20 cellular contexts compared by ENCODE assay signal in the genomic region with DNA sequence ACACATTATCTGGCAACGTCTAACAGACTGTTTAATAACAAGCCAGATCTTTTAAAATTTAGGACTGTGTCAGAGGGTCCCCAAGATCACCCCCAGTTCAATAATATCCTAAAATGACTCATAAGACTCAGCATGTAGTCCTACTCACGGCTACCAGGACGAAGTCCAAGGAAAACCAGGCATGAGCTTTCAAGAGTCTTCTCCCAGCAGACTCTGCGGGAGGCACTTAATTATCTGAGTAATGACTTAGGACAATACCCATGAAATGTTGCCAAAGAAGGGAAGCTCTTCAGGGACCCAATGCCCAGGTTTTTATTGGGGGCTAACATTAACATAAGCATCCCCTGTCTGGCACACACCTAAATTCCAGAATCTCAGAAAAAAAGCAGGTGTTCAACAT. TPM values are rescaled to one million over a fixed set of nuclear protein-coding genes. Genes with fewer than 3 reads are reported as not detected.
"Had no signal": no experiment of that assay in that cellular context is flagged by ENCODE, and none has a peak within 500 bp of the region (broad histone marks: within the 10 kb centered on the region; RNA-seq: fewer than 3 reads in every experiment).

No MANE protein-coding gene starts in this region.

- H3K36me3 ChIP-seq: adrenal gland, left lung, transverse colon, vagina had no signal

- H3K4me1 Mint-ChIP-seq: activated naive CD4-positive, alpha-beta T cell treated with anti-CD3 and anti-CD28 coated beads, Interleukin-2, amount 50 U/mL, for 24 hours; memory B cell; natural killer cell had no signal

- DNase-seq: activated CD4-positive, alpha-beta T cell treated with anti-CD3 and anti-CD28 coated beads for 48 hours; activated CD8-positive, alpha-beta T cell treated with anti-CD3 and anti-CD28 coated beads for 36 hours; activated effector memory CD4-positive, alpha-beta T cell treated with anti-CD3 and anti-CD28 coated beads, Interleukin-2, amount 50 U/mL, for 16 hours; activated T-cell treated with anti-CD3 and anti-CD28 coated beads, Interleukin-2, amount 50 U/mL, for 48 hours; adrenal gland; erythroblast; hippocampal formation; left lung; natural killer cell; occipital lobe; right cardiac atrium; stimulated activated CD4-positive, alpha-beta T cell treated with anti-CD3 and anti-CD28 coated beads, Interleukin-15, amount 100 ng/mL, for 24 hours; stimulated activated CD4-positive, alpha-beta T cell treated with anti-CD3 and anti-CD28 coated beads, Interleukin-4, amount 100 ng/mL, for 1 hour; stimulated activated naive CD4-positive, alpha-beta T cell; transverse colon had no signal

- ATAC-seq: activated CD8-positive, alpha-beta T cell treated with anti-CD3 and anti-CD28 coated beads for 36 hours; left lung; natural killer cell; right cardiac atrium had no signal

- H3K36me3 Mint-ChIP-seq: activated naive CD4-positive, alpha-beta T cell treated with anti-CD3 and anti-CD28 coated beads, Interleukin-2, amount 50 U/mL, for 24 hours; memory B cell; natural killer cell had no signal

- H3K27ac ChIP-seq: adrenal gland, left lung, skin epidermis, vagina had no signal

- H3K4me3 ChIP-seq: adrenal gland, left lung, skin epidermis, transverse colon, vagina had no signal

- H3K27ac Mint-ChIP-seq: activated CD8-positive, alpha-beta T cell treated with anti-CD3 and anti-CD28 coated beads for 36 hours; activated naive CD4-positive, alpha-beta T cell treated with anti-CD3 and anti-CD28 coated beads, Interleukin-2, amount 50 U/mL, for 24 hours; memory B cell; natural killer cell had no signal

- H3K4me1 ChIP-seq: left lung, transverse colon, vagina had no signal

- H3K27me3 ChIP-seq: adrenal gland, left lung, vagina had no signal

- H3K9me3 Mint-ChIP-seq: activated CD8-positive, alpha-beta T cell treated with anti-CD3 and anti-CD28 coated beads for 36 hours; activated naive CD4-positive, alpha-beta T cell treated with anti-CD3 and anti-CD28 coated beads, Interleukin-2, amount 50 U/mL, for 24 hours; memory B cell; natural killer cell had no signal

- H3K4me3 Mint-ChIP-seq: activated CD8-positive, alpha-beta T cell treated with anti-CD3 and anti-CD28 coated beads for 36 hours; activated naive CD4-positive, alpha-beta T cell treated with anti-CD3 and anti-CD28 coated beads, Interleukin-2, amount 50 U/mL, for 24 hours; memory B cell; natural killer cell had no signal

- H3K9me3 ChIP-seq: adrenal gland, left lung, transverse colon, vagina had no signal

RNA-seq across cellular contexts. Expression of a gene that starts 7.0 kb away (rescaled TPM):
- polyA plus RNA-seq: keratinocyte had no signal
